ENCODE assay signal across 8 cellular contexts in genomic region chr19:530133-531008, GRCh38. TPM values are rescaled to one million over a fixed set of nuclear protein-coding genes. Genes with fewer than 3 reads are reported as not detected.
DNase-seq lines count a peak whose midpoint lies in the region; TF ChIP-seq lines count a peak whose summit lies in the region.

No MANE protein-coding gene starts in this region.

- H3K27ac ChIP-seq in KMS-11 (no peak overlapping the region), muscle layer of duodenum (ENCODE audit: low read length) (peak overlapping the region; percentile 16)

- H3K9ac ChIP-seq in KMS-11 = peak overlapping the region; percentile 39; the same call in 1 of the 2 replicates

- H3K36me3 ChIP-seq in KMS-11 (ENCODE audit: insufficient read depth) (no peaks in the 10 kb centered on the region), muscle layer of duodenum (ENCODE audit: control insufficient read depth in 1 of 2, insufficient read depth in 2 of 2, low read length in 2 of 2) (no peaks in the 10 kb centered on the region)

- H3K4me3 ChIP-seq in AG04449 (ENCODE audit: low read depth, low read length) = peak overlapping the region; percentile 77
- H3K4me3 ChIP-seq in KMS-11 (IDR thresholded peaks at IDR 0.05; ENCODE audit: insufficient read depth, low read depth, low read length) = no peak overlapping the region
- H3K4me3 ChIP-seq in choroid plexus epithelial cell (ENCODE audit: low read depth, low read length) = peak overlapping the region; percentile 86
- H3K4me3 ChIP-seq in muscle layer of duodenum (ENCODE audit: low read depth in 1 of 2, low read length in 2 of 2) = peak overlapping the region; percentile 52 to 92

- peak overlapping the region; percentile 39; the same call in 1 of the 2 replicates for H3K4me2 ChIP-seq in KMS-11

- peaks cover 17% of the 10 kb centered on the region; the same call in 1 of the 2 replicates for H3K79me2 ChIP-seq in KMS-11 (ENCODE audit: insufficient read depth, low read depth)

- no peaks in the 10 kb centered on the region for H3K9me3 ChIP-seq in muscle layer of duodenum (ENCODE audit: control insufficient read depth in 1 of 2, low read length in 2 of 2)

- peaks cover 25% of the 10 kb centered on the region for H3K27me3 ChIP-seq in KMS-11 (ENCODE audit: insufficient read depth, low read depth)
- H3K27me3 ChIP-seq in muscle layer of duodenum (ENCODE audit: low read depth, low read length) = no peaks in the 10 kb centered on the region

- H2AFZ ChIP-seq in KMS-11 (ENCODE audit: low read depth) = peak overlapping the region; percentile 91

- POLR2A ChIA-PET in AG04449 (lab: Yijun Ruan, JAX) (interaction anchor here (1.2 to 1.8 kb wide), 2 partner anchors 12 to 19 kb away, joined by 3 to 7 read pairs; no protein-coding TSS in a partner anchor), GM10248 (lab: Yijun Ruan, JAX) (interaction anchor here (0.6 to 1.6 kb wide), 3 partner anchors 13 to 24 kb away, joined by 3 to 11 read pairs (median 6); no protein-coding TSS in a partner anchor)

- DNase-seq in AG04449 (ENCODE audit: low read depth, low spot score) (no peak), choroid plexus epithelial cell (ENCODE audit: low read depth) (no peak), mucosa of gallbladder (ENCODE audit: low spot score) (no peak), superior temporal gyrus (ENCODE audit: extremely low spot score) (no peak), GM10248 (ENCODE audit: extremely low spot score) (no peak), NCI-H82 (lab: John Stamatoyannopoulos, UW) (no peak)

- TF ChIP-seq CTCF in AG04449 (IDR thresholded peaks at IDR 0.05; ENCODE audit: insufficient read depth, low read length, missing control alignments) (no peak), KMS-11 (conservative IDR thresholded peaks at IDR 0.05; ENCODE audit: low read depth, low read length) (no peak), choroid plexus epithelial cell (conservative IDR thresholded peaks at IDR 0.05; ENCODE audit: low read depth, low read length) (no peak), GM10248 (IDR thresholded peaks at IDR 0.05; ENCODE audit: control extremely low read depth, extremely low read depth, low read depth, missing control alignments) (no peak)

- peaks cover 19% of the 10 kb centered on the region for H3K4me1 ChIP-seq in KMS-11 (ENCODE audit: low read depth, poor library complexity, severe bottlenecking)
- peaks cover 11 to 23% of the 10 kb centered on the region in 2 donors for H3K4me1 ChIP-seq in muscle layer of duodenum (ENCODE audit: control insufficient read depth in 1 of 2, insufficient read depth in 2 of 2, low read length in 2 of 2)

- peaks cover 6% of the 10 kb centered on the region; the same call in 1 of the 2 replicates for H4K20me1 ChIP-seq in KMS-11 (ENCODE audit: insufficient read depth)

- CTCF ChIA-PET in AG04449 (lab: Yijun Ruan, JAX) = interaction anchor here (1.0 to 10.3 kb wide), 4 partner anchors 8 to 23 kb away, joined by 3 to 113 read pairs (median 8); partner anchors contain the start of gene TPGS1
- CTCF ChIA-PET in GM10248 (lab: Yijun Ruan, JAX) = interaction anchor here (1.0 to 6.4 kb wide), 5 partner anchors 8 to 99 kb away, joined by 3 to 79 read pairs (median 3); no protein-coding TSS in a partner anchor

RNA-seq across cellular contexts. Expression of gene CDC34, which starts 1.2 kb away (rescaled TPM):
- 53.3 TPM for total RNA-seq in mucosa of gallbladder

RNA-seq across cellular contexts. Expression of gene GZMM, which starts 13.5 kb away (rescaled TPM):
- total RNA-seq in mucosa of gallbladder = 2.7 TPM

RNA-seq across cellular contexts. Expression of gene TPGS1, which starts 23.1 kb away (rescaled TPM):
- 33.8 TPM for total RNA-seq in mucosa of gallbladder

RNA-seq across cellular contexts. Expression of gene MADCAM1, which starts 34.1 kb away (rescaled TPM):
- total RNA-seq in mucosa of gallbladder = 5.8 TPM

RNA-seq across cellular contexts. Expression of gene BSG, which starts 42.0 kb away (rescaled TPM):
- total RNA-seq in mucosa of gallbladder = 480 TPM
